16 cellular contexts compared by ENCODE assay signal in the genomic region with DNA sequence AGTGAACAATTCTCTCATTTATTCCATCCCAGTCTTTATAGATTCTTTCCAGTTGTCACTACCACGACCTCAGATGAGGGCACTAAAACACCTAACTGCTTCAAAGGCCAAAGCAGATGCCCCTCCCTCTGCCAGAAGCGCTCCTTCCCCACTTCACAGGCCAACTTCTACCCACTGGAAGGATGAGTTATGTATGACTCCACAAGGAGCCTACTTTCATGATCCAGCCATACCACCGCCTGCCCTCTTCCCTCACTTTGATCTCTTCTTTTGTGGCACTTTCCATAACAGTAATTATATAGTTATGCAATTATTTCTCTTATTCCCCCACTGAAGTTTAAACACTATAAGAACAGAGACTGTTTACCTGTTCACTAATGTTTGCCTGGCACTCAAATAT.
DNase-seq lines count a peak whose midpoint lies in the region; ATAC-seq and TF ChIP-seq lines count a peak whose summit lies in the region.
"Had no signal": no experiment of that assay in that cellular context is flagged by ENCODE, and none has a peak within 500 bp of the region (broad histone marks: within the 10 kb centered on the region; RNA-seq: fewer than 3 reads in every experiment).

No MANE protein-coding gene starts in this region.

- no peaks in the 10 kb centered on the region for H3K9me3 ChIP-seq in HCT116 (ENCODE audit: control insufficient read depth in 1 of 2, insufficient read depth in 1 of 2, low read depth in 1 of 2, low read length in 2 of 2)

- H3K4me3 ChIP-seq in HCT116 (replicated peaks in 1 of 2; ENCODE audit: low read depth in 1 of 2, low read length in 2 of 2), result peak overlapping the region in 1 of 2 experiments; percentile 10; a peak in 1 of 4 replicates
- no peak overlapping the region for H3K4me3 ChIP-seq in Jurkat, Clone E6-1 (ENCODE audit: low read length)
- H3K4me3 ChIP-seq: GM23338 had no signal

- no peaks in the 10 kb centered on the region for H4K20me1 ChIP-seq in HCT116 (ENCODE audit: insufficient read depth)

- no peaks in the 10 kb centered on the region for H3K9me3 Mint-ChIP-seq in progenitor cell of endocrine pancreas (ENCODE audit: low read depth)
- H3K9me3 Mint-ChIP-seq: CD4-positive, alpha-beta memory T cell; GM23338; H9; HFFc6 had no signal

- intact Hi-C loops in HCT116 (cut with micrococcal nuclease), result loop anchor here (10.0 kb wide), 1 partner anchor 55 kb away; no protein-coding TSS in a partner anchor

- H3K4me1 Mint-ChIP-seq in progenitor cell of endocrine pancreas (ENCODE audit: low read depth), result no peaks in the 10 kb centered on the region
- H3K4me1 Mint-ChIP-seq: GM23338 had no signal

- H3K27ac ChIP-seq in HCT116 (ENCODE audit: low read depth, low read length) (peak overlapping the region; percentile 11; the same call in 1 of the 2 replicates), VCaP (peak overlapping the region; percentile 22; the same call in 1 of the 2 replicates)

- POLR2A ChIA-PET in HCT116 (lab: Charles Lee), result interaction anchor here (0.7 kb wide), 1 partner anchor 93 kb away, joined by 3 read pairs; a partner anchor contains a TSS

- no peak overlapping the region for H3K4me3 Mint-ChIP-seq in progenitor cell of endocrine pancreas (ENCODE audit: low read depth)
- H3K4me3 Mint-ChIP-seq: CD4-positive, alpha-beta memory T cell; GM23338; H9; HFFc6 had no signal

- no TSS peak for BruUV-seq in HCT116 (replicated peaks; lab: Mats Ljungman, UMichigan)

- DNase-seq in HCT116 (ENCODE audit: low read depth, low spot score) (peak; percentile 86), progenitor cell of endocrine pancreas (ENCODE audit: low spot score, unreplicated experiment) (no peak), NCI-H1092 treated with DMSO at 0.1 percent for 48 hours (lab: John Stamatoyannopoulos, UW) (no peak), erythroblast (lab: John Stamatoyannopoulos, UW) (no peak)
- DNase-seq in Jurkat, Clone E6-1 (ENCODE audit: low read depth, low spot score), result peak; percentile 19
- DNase-seq: C1 segment of cervical spinal cord; Calu3; CD4-positive, alpha-beta memory T cell; COR-L47; DMS53; DMS79 treated with DMSO at 0.1 percent for 48 hours; GF-D8; H9; HFFc6 had no signal

- H3K27me3 Mint-ChIP-seq in progenitor cell of endocrine pancreas, result no peaks in the 10 kb centered on the region
- H3K27me3 Mint-ChIP-seq: CD4-positive, alpha-beta memory T cell had no signal

- CTCF ChIA-PET in HCT116 (lab: Charles Lee), result no interaction called here

- ATAC-seq in HCT116, result peak; percentile 95
- ATAC-seq: GM23338 had no signal

- H3K27ac Mint-ChIP-seq in progenitor cell of endocrine pancreas, result peak overlapping the region; percentile 1
- H3K27ac Mint-ChIP-seq: CD4-positive, alpha-beta memory T cell; GM23338; HFFc6 had no signal

- H3K36me3 ChIP-seq in HCT116 (ENCODE audit: control insufficient read depth in 1 of 2, insufficient read depth in 2 of 2, low read length in 2 of 2), result no peaks in the 10 kb centered on the region

- TF ChIP-seq RAD21 in HCT116 (IDR thresholded peaks at IDR 0.05; ENCODE audit: low read depth), result no peak

- RAD21 ChIA-PET in HCT116 (lab: Charles Lee; ENCODE audit: low non-redundant PET in 1 of 2, low total read pairs in 2 of 2, uncharacterized antibody in 2 of 2, unreplicated experiment in 2 of 2), result no interaction called here

- TF ChIP-seq CTCF in HCT116 (IDR thresholded peaks at IDR 0.05 in 2 of 3, conservative IDR thresholded peaks at IDR 0.05 in 1 of 3; ENCODE audit: borderline replicate concordance in 1 of 3, insufficient read depth in 1 of 3, low read depth in 2 of 3, low read length in 2 of 3), result no peak
- TF ChIP-seq CTCF in VCaP (conservative IDR thresholded peaks at IDR 0.05), result no peak
- TF ChIP-seq CTCF in progenitor cell of endocrine pancreas (IDR thresholded peaks at IDR 0.05; ENCODE audit: unreplicated experiment), result no peak

- peaks cover 6% of the 10 kb centered on the region for H3K36me3 Mint-ChIP-seq in progenitor cell of endocrine pancreas (ENCODE audit: insufficient read depth)

- no peak for TF ChIP-seq POLR2A in HCT116 (IDR thresholded peaks at IDR 0.05; ENCODE audit: borderline replicate concordance, extremely low read depth, insufficient read depth, insufficient read length)
- no peak for TF ChIP-seq POLR2A in erythroblast (IDR thresholded peaks at IDR 0.05; ENCODE audit: low read length)

- H3K4me2 ChIP-seq in HCT116 (ENCODE audit: low read length), result peak overlapping the region; percentile 63
- H3K4me2 ChIP-seq: GM23338 had no signal

- H3K27me3 ChIP-seq in HCT116 (ENCODE audit: insufficient read depth, low read length), result no peaks in the 10 kb centered on the region

- H3K4me1 ChIP-seq in HCT116 (ENCODE audit: control insufficient read depth in 1 of 2, insufficient read depth in 2 of 2, low read length in 2 of 2), result peaks cover 12 to 60% of the 10 kb centered on the region in 2 experiments

- H3K79me2 ChIP-seq in HCT116 (ENCODE audit: insufficient read depth, low read length), result no peaks in the 10 kb centered on the region

- no peaks in the 10 kb centered on the region for H3K9me2 ChIP-seq in HCT116 (ENCODE audit: insufficient read depth)

- no peak overlapping the region for H2AFZ ChIP-seq in HCT116 (ENCODE audit: low read depth, low read length, poor library complexity, severe bottlenecking)
- H2AFZ ChIP-seq: GM23338 had no signal

- no peak overlapping the region for H3K9ac ChIP-seq in HCT116 (ENCODE audit: low read length)

TF ChIP-seq in HCT116, 20 proteins besides CTCF, POLR2A, EP300 and RAD21 (continues in another document):
- no peak for TF ChIP-seq EGR1 (IDR thresholded peaks at IDR 0.05; ENCODE audit: low read depth)
- TF ChIP-seq SIN3A (IDR thresholded peaks at IDR 0.05; ENCODE audit: low read depth), result no peak
- TF ChIP-seq YY1 (IDR thresholded peaks at IDR 0.05; ENCODE audit: extremely low read depth, insufficient replicate concordance, low read depth, low read length), result peak; percentile 27
- peak; percentile 50; the same call in 1 of the 2 replicates for TF ChIP-seq POLR2AphosphoS5 (IDR thresholded peaks at IDR 0.05; ENCODE audit: low read depth, low read length)
- TF ChIP-seq CEBPB (IDR thresholded peaks at IDR 0.05; ENCODE audit: low read depth), result peak; percentile 80
- no peak for TF ChIP-seq ELF1 (IDR thresholded peaks at IDR 0.05; ENCODE audit: borderline replicate concordance, low read depth)
- TF ChIP-seq CBX3 (IDR thresholded peaks at IDR 0.05; ENCODE audit: low read depth), result peak; percentile 71; the same call in 1 of the 2 replicates
- TF ChIP-seq SP1 (IDR thresholded peaks at IDR 0.05; ENCODE audit: low read depth), result peak; percentile 83
- TF ChIP-seq, protein P1, sequence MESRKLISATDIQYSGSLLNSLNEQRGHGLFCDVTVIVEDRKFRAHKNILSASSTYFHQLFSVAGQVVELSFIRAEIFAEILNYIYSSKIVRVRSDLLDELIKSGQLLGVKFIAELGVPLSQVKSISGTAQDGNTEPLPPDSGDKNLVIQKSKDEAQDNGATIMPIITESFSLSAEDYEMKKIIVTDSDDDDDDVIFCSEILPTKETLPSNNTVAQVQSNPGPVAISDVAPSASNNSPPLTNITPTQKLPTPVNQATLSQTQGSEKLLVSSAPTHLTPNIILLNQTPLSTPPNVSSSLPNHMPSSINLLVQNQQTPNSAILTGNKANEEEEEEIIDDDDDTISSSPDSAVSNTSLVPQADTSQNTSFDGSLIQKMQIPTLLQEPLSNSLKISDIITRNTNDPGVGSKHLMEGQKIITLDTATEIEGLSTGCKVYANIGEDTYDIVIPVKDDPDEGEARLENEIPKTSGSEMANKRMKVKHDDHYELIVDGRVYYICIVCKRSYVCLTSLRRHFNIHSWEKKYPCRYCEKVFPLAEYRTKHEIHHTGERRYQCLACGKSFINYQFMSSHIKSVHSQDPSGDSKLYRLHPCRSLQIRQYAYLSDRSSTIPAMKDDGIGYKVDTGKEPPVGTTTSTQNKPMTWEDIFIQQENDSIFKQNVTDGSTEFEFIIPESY (IDR thresholded peaks at IDR 0.05; ENCODE audit: extremely low read depth, insufficient replicate concordance, low read length), result peak; percentile 53
- TF ChIP-seq EZH2phosphoT487 (IDR thresholded peaks at IDR 0.05; ENCODE audit: borderline replicate concordance), result no peak
- peak; percentile 84 for TF ChIP-seq JUND (IDR thresholded peaks at IDR 0.05)
- no peak for TF ChIP-seq ZFX (IDR thresholded peaks at IDR 0.05)
- TF ChIP-seq, protein P2, sequence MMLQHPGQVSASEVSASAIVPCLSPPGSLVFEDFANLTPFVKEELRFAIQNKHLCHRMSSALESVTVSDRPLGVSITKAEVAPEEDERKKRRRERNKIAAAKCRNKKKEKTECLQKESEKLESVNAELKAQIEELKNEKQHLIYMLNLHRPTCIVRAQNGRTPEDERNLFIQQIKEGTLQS (IDR thresholded peaks at IDR 0.05), result no peak
- TF ChIP-seq, protein P3, sequence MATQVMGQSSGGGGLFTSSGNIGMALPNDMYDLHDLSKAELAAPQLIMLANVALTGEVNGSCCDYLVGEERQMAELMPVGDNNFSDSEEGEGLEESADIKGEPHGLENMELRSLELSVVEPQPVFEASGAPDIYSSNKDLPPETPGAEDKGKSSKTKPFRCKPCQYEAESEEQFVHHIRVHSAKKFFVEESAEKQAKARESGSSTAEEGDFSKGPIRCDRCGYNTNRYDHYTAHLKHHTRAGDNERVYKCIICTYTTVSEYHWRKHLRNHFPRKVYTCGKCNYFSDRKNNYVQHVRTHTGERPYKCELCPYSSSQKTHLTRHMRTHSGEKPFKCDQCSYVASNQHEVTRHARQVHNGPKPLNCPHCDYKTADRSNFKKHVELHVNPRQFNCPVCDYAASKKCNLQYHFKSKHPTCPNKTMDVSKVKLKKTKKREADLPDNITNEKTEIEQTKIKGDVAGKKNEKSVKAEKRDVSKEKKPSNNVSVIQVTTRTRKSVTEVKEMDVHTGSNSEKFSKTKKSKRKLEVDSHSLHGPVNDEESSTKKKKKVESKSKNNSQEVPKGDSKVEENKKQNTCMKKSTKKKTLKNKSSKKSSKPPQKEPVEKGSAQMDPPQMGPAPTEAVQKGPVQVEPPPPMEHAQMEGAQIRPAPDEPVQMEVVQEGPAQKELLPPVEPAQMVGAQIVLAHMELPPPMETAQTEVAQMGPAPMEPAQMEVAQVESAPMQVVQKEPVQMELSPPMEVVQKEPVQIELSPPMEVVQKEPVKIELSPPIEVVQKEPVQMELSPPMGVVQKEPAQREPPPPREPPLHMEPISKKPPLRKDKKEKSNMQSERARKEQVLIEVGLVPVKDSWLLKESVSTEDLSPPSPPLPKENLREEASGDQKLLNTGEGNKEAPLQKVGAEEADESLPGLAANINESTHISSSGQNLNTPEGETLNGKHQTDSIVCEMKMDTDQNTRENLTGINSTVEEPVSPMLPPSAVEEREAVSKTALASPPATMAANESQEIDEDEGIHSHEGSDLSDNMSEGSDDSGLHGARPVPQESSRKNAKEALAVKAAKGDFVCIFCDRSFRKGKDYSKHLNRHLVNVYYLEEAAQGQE (IDR thresholded peaks at IDR 0.05; ENCODE audit: low read depth), result no peak
- no peak for TF ChIP-seq ZNF274 (IDR thresholded peaks at IDR 0.05; ENCODE audit: low read depth, low read length)
- TF ChIP-seq FOSL1 (IDR thresholded peaks at IDR 0.05; ENCODE audit: low read depth), result peak; percentile 84
- no peak; the same call in 1 of the 2 replicates for TF ChIP-seq SRF (IDR thresholded peaks at IDR 0.05; ENCODE audit: low read depth)

Comparison
In these comparisons a context has a peak if more than half of its experiments do, and no peak if none do; other contexts are left out.
1. DNase-seq: peak in HCT116 (single experiment) and Jurkat, Clone E6-1 (single experiment); none in progenitor cell of endocrine pancreas (single experiment), NCI-H1092 treated with DMSO at 0.1 percent for 48 hours (single experiment) and erythroblast (0 of 2).